ENCODE assay signal across 11 cellular contexts in the genomic region with DNA sequence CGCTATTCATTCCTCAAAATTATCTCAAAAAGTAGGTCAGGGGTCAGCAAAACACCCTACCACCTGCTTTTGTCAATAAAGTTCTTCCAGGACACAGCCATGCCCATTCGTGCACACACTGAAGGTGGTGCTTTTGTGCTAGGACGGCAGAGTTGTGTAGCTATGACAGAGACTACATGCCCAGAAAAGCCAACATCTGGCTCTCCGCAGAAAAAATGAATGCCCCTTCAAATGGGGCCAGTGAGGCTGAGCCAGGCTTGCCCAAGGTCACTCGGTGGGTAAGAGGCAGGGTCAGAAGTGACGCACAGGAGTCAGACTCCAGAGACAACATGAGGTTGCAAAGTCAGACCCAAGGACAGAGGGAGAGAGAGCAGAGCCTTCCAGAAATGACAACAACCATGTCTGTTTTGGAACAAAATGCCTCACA.
DNase-seq lines count a peak whose midpoint lies in the region; ATAC-seq and TF ChIP-seq lines count a peak whose summit lies in the region.
"Had no signal": no experiment of that assay in that cellular context is flagged by ENCODE, and none has a peak within 500 bp of the region (broad histone marks: within the 10 kb centered on the region; RNA-seq: fewer than 3 reads in every experiment).

No MANE protein-coding gene starts in this region.

- TF ChIP-seq POLR2A in gastrocnemius medialis (IDR thresholded peaks at IDR 0.05), result no peak

- no peak overlapping the region for H3K4me3 Mint-ChIP-seq in CD4-positive, CD25-positive, alpha-beta regulatory T cell
- no peak overlapping the region for H3K4me3 Mint-ChIP-seq in T-helper 17 cell
- H3K4me3 Mint-ChIP-seq: activated CD4-positive, alpha-beta memory T cell treated with anti-CD3 and anti-CD28 coated beads for 36 hours had no signal

- no peaks in the 10 kb centered on the region for H3K36me3 ChIP-seq in CD4-positive, CD25-positive, alpha-beta regulatory T cell (ENCODE audit: control insufficient read depth, insufficient read depth, low read length)
- H3K36me3 ChIP-seq in gastrocnemius medialis, result no peaks in the 10 kb centered on the region
- H3K36me3 ChIP-seq: suprapubic skin had no signal

- H3K4me3 ChIP-seq in CD4-positive, CD25-positive, alpha-beta regulatory T cell (ENCODE audit: low read depth, low read length), result no peak overlapping the region
- H3K4me3 ChIP-seq in gastrocnemius medialis, result peak overlapping the region in 1 of 4 donors; percentile 10
- H3K4me3 ChIP-seq: GM23248, suprapubic skin had no signal

- no peaks in the 10 kb centered on the region for H3K9me3 ChIP-seq in CD4-positive, CD25-positive, alpha-beta regulatory T cell (ENCODE audit: control insufficient read depth in 2 of 2, low read length in 2 of 2)
- H3K9me3 ChIP-seq in T-helper 17 cell (ENCODE audit: control insufficient read depth, low read length, poor library complexity, severe bottlenecking) (no peaks in the 10 kb centered on the region), gastrocnemius medialis (no peaks in the 10 kb centered on the region)
- H3K9me3 ChIP-seq: suprapubic skin had no signal

- H3K36me3 Mint-ChIP-seq in CD4-positive, CD25-positive, alpha-beta regulatory T cell, result peaks cover 14% of the 10 kb centered on the region
- peaks cover 3% of the 10 kb centered on the region for H3K36me3 Mint-ChIP-seq in T-helper 17 cell (ENCODE audit: low read depth)
- H3K36me3 Mint-ChIP-seq: activated CD4-positive, alpha-beta memory T cell treated with anti-CD3 and anti-CD28 coated beads for 36 hours had no signal

- TF ChIP-seq CTCF in gastrocnemius medialis (IDR thresholded peaks at IDR 0.05 in 4 of 5, conservative IDR thresholded peaks at IDR 0.05 in 1 of 5), result no peak

- no peaks in the 10 kb centered on the region for H3K9me3 Mint-ChIP-seq in CD4-positive, CD25-positive, alpha-beta regulatory T cell
- H3K9me3 Mint-ChIP-seq: activated CD4-positive, alpha-beta memory T cell treated with anti-CD3 and anti-CD28 coated beads for 36 hours had no signal

- peak overlapping the region in 2 of 3 donors; percentile 80 to 81 for H3K27ac Mint-ChIP-seq in CD4-positive, CD25-positive, alpha-beta regulatory T cell
- H3K27ac Mint-ChIP-seq in T-helper 17 cell, result peak overlapping the region; percentile 71
- H3K27ac Mint-ChIP-seq: activated CD4-positive, alpha-beta memory T cell treated with anti-CD3 and anti-CD28 coated beads for 36 hours had no signal

- in situ Hi-C loops in gastrocnemius medialis (cut with MboI; ENCODE audit: low sequenced_read_pairs in 4 of 4), result loop anchor here in 1 of 4 donors (10.0 kb wide), 1 partner anchor 194 kb away; no protein-coding TSS in a partner anchor

- no peaks in the 10 kb centered on the region for H3K27me3 Mint-ChIP-seq in CD4-positive, CD25-positive, alpha-beta regulatory T cell
- H3K27me3 Mint-ChIP-seq in T-helper 17 cell, result no peaks in the 10 kb centered on the region
- H3K27me3 Mint-ChIP-seq: activated CD4-positive, alpha-beta memory T cell treated with anti-CD3 and anti-CD28 coated beads for 36 hours had no signal

- H3K4me1 ChIP-seq in CD4-positive, CD25-positive, alpha-beta regulatory T cell (ENCODE audit: control insufficient read depth, insufficient read depth, low read length, poor library complexity, severe bottlenecking), result no peaks in the 10 kb centered on the region
- H3K4me1 ChIP-seq in gastrocnemius medialis, result peaks cover 17 to 37% of the 10 kb centered on the region in 2 donors

- ATAC-seq in CD4-positive, CD25-positive, alpha-beta regulatory T cell (ENCODE audit: low read depth in 2 of 2), result no peak
- ATAC-seq in T-helper 17 cell, result no peak
- ATAC-seq in left colon, result peak; percentile 27
- peak; percentile 40 to 72 for ATAC-seq in gastrocnemius medialis
- no peak for ATAC-seq in HG03354 (IDR thresholded peaks at IDR 0.05; ENCODE audit: poor library complexity, severe bottlenecking, unreplicated experiment)
- no peak for ATAC-seq in HG02678 (IDR thresholded peaks at IDR 0.05; ENCODE audit: unreplicated experiment)

- no peak overlapping the region for H3K27ac ChIP-seq in CD4-positive, CD25-positive, alpha-beta regulatory T cell (ENCODE audit: insufficient read depth, low read length, poor library complexity, severe bottlenecking)
- peak overlapping the region in 2 of 4 donors; percentile 25 to 42 for H3K27ac ChIP-seq in gastrocnemius medialis
- H3K27ac ChIP-seq: GM23248, suprapubic skin had no signal

- intact Hi-C loops in left colon (cut with DNase I, micrococcal nuclease) (no loop called here), gastrocnemius medialis (cut with DNase I; ENCODE audit: low total_unique reads) (loop anchor here (2.0 to 5.0 kb wide), 2 partner anchors 137 to 200 kb away; partner anchors contain the start of gene XYLT1)

- no peak for DNase-seq in CD4-positive, CD25-positive, alpha-beta regulatory T cell
- DNase-seq in T-helper 17 cell (no peak), left colon (peak; percentile 38 to 58), gastrocnemius medialis (no peak), NCI-H524 (lab: John Stamatoyannopoulos, UW) (no peak)
- DNase-seq: activated CD4-positive, alpha-beta memory T cell treated with anti-CD3 and anti-CD28 coated beads for 36 hours; GM23248; OCI-M1 had no signal

- H3K27me3 ChIP-seq in CD4-positive, CD25-positive, alpha-beta regulatory T cell (ENCODE audit: control insufficient read depth, insufficient read depth, low read length), result no peaks in the 10 kb centered on the region
- H3K27me3 ChIP-seq in gastrocnemius medialis, result no peaks in the 10 kb centered on the region
- H3K27me3 ChIP-seq: suprapubic skin had no signal

- H3K4me1 Mint-ChIP-seq in CD4-positive, CD25-positive, alpha-beta regulatory T cell, result peaks cover 15 to 45% (median 29%) of the 10 kb centered on the region in 4 donors
- H3K4me1 Mint-ChIP-seq in T-helper 17 cell, result peaks cover 43% of the 10 kb centered on the region

Comparison
In these comparisons a context has a peak if more than half of its experiments do, and no peak if none do; other contexts are left out.
1. ATAC-seq: peak in left colon (single experiment) and gastrocnemius medialis (2 of 2); none in CD4-positive, CD25-positive, alpha-beta regulatory T cell (0 of 2), T-helper 17 cell (single experiment), HG03354 (single experiment) and HG02678 (single experiment).
2. DNase-seq: peak in left colon (2 of 2); none in CD4-positive, CD25-positive, alpha-beta regulatory T cell (0 of 3), T-helper 17 cell (0 of 3), gastrocnemius medialis (0 of 2) and NCI-H524 (0 of 2).